ENCODE assay signal across 1 cellular context in the genomic region with DNA sequence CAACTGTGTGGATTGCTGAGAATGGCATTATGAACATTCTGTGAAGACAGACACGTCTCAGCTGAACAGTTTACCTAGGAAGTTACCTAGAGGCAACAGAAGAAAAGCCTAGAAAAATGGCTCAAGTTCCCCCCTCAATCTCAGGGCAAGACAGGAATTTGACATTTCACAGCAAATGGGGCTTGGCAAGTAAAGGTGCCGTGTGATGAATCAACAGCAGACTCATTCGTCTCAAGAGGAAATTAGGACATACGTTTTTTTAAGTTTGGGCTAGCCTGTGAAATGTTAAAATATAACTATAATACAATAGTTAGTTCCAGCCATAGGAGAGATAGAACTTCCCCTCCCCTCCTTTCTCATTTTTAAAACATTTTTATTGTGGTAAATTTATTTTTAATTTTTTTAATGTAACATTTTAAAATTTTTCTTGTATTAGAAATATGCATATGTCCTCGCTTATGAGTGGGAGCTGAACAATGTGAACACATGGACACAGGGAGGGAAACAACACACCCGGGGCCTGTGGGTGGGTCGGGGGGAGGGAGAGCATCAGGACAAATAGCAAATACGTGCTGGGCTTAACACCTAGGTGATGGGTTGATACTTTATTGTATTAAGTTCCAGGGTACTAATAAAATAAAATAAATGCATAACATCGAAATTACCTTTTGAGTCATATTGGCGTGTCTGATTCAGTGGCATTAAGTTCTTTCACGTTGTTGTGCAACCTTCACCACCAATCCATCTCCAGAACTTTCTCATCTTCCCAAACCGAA.
TF ChIP-seq lines count a peak whose summit lies in the region.

No MANE protein-coding gene starts in this region.

TF ChIP-seq in GM23338, 12 proteins besides CTCF, POLR2A, EP300 and RAD21 (continued from another document):
- TF ChIP-seq, protein P1, sequence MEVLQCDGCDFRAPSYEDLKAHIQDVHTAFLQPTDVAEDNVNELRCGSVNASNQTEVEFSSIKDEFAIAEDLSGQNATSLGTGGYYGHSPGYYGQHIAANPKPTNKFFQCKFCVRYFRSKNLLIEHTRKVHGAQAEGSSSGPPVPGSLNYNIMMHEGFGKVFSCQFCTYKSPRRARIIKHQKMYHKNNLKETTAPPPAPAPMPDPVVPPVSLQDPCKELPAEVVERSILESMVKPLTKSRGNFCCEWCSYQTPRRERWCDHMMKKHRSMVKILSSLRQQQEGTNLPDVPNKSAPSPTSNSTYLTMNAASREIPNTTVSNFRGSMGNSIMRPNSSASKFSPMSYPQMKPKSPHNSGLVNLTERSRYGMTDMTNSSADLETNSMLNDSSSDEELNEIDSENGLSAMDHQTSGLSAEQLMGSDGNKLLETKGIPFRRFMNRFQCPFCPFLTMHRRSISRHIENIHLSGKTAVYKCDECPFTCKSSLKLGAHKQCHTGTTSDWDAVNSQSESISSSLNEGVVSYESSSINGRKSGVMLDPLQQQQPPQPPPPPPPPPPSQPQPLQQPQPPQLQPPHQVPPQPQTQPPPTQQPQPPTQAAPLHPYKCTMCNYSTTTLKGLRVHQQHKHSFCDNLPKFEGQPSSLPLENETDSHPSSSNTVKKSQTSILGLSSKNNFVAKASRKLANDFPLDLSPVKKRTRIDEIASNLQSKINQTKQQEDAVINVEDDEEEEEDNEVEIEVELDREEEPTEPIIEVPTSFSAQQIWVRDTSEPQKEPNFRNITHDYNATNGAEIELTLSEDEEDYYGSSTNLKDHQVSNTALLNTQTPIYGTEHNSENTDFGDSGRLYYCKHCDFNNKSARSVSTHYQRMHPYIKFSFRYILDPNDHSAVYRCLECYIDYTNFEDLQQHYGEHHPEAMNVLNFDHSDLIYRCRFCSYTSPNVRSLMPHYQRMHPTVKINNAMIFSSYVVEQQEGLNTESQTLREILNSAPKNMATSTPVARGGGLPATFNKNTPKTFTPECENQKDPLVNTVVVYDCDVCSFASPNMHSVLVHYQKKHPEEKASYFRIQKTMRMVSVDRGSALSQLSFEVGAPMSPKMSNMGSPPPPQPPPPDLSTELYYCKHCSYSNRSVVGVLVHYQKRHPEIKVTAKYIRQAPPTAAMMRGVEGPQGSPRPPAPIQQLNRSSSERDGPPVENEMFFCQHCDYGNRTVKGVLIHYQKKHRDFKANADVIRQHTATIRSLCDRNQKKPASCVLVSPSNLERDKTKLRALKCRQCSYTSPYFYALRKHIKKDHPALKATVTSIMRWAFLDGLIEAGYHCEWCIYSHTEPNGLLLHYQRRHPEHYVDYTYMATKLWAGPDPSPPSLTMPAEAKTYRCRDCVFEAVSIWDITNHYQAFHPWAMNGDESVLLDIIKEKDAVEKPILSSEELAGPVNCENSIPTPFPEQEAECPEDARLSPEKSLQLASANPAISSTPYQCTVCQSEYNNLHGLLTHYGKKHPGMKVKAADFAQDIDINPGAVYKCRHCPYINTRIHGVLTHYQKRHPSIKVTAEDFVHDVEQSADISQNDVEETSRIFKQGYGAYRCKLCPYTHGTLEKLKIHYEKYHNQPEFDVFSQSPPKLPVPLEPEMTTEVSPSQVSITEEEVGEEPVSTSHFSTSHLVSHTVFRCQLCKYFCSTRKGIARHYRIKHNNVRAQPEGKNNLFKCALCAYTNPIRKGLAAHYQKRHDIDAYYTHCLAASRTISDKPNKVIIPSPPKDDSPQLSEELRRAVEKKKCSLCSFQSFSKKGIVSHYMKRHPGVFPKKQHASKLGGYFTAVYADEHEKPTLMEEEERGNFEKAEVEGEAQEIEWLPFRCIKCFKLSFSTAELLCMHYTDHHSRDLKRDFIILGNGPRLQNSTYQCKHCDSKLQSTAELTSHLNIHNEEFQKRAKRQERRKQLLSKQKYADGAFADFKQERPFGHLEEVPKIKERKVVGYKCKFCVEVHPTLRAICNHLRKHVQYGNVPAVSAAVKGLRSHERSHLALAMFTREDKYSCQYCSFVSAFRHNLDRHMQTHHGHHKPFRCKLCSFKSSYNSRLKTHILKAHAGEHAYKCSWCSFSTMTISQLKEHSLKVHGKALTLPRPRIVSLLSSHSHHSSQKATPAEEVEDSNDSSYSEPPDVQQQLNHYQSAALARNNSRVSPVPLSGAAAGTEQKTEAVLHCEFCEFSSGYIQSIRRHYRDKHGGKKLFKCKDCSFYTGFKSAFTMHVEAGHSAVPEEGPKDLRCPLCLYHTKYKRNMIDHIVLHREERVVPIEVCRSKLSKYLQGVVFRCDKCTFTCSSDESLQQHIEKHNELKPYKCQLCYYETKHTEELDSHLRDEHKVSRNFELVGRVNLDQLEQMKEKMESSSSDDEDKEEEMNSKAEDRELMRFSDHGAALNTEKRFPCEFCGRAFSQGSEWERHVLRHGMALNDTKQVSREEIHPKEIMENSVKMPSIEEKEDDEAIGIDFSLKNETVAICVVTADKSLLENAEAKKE (CRISPR knock-in tag; IDR thresholded peaks at IDR 0.05): no peak
